Comparison of ENCODE assay signal across 1 cellular context in genomic region chr9:130465383-130466096, GRCh38.
TF ChIP-seq lines count a peak whose summit lies in the region.

No MANE protein-coding gene starts in this region.

TF ChIP-seq in SK-N-SH, 30 proteins besides CTCF, POLR2A, EP300 and RAD21 (continued from another document):
- TF ChIP-seq REST (IDR thresholded peaks at IDR 0.05; ENCODE audit: low read depth, low read length) (no peak), TEAD4 (IDR thresholded peaks at IDR 0.05; ENCODE audit: borderline replicate concordance, insufficient read depth) (no peak), GABPA (IDR thresholded peaks at IDR 0.05; ENCODE audit: low read depth) (no peak), CHD2 (IDR thresholded peaks at IDR 0.05; ENCODE audit: low read length, partially characterized antibody) (no peak), MEF2A (IDR thresholded peaks at IDR 0.05; ENCODE audit: borderline replicate concordance, low read depth) (no peak), ELF1 (IDR thresholded peaks at IDR 0.05) (no peak), SMC3 (IDR thresholded peaks at IDR 0.05; ENCODE audit: low read depth, low read length) (no peak), EZH2phosphoT487 (IDR thresholded peaks at IDR 0.05; ENCODE audit: borderline replicate concordance, low read depth) (no peak), FOXM1 (IDR thresholded peaks at IDR 0.05; ENCODE audit: low read depth) (no peak), SIN3A (IDR thresholded peaks at IDR 0.05; ENCODE audit: borderline replicate concordance, low read depth, low read length) (no peak)
- TF ChIP-seq, protein P1, sequence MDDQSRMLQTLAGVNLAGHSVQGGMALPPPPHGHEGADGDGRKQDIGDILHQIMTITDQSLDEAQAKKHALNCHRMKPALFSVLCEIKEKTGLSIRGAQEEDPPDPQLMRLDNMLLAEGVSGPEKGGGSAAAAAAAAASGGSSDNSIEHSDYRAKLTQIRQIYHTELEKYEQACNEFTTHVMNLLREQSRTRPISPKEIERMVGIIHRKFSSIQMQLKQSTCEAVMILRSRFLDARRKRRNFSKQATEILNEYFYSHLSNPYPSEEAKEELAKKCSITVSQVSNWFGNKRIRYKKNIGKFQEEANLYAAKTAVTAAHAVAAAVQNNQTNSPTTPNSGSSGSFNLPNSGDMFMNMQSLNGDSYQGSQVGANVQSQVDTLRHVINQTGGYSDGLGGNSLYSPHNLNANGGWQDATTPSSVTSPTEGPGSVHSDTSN (IDR thresholded peaks at IDR 0.05) = no peak
- TF ChIP-seq, protein P2, sequence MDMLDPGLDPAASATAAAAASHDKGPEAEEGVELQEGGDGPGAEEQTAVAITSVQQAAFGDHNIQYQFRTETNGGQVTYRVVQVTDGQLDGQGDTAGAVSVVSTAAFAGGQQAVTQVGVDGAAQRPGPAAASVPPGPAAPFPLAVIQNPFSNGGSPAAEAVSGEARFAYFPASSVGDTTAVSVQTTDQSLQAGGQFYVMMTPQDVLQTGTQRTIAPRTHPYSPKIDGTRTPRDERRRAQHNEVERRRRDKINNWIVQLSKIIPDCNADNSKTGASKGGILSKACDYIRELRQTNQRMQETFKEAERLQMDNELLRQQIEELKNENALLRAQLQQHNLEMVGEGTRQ (IDR thresholded peaks at IDR 0.05; ENCODE audit: borderline replicate concordance, low read depth, low read length) = no peak
